8 cellular contexts compared by ENCODE assay signal in the genomic region with DNA sequence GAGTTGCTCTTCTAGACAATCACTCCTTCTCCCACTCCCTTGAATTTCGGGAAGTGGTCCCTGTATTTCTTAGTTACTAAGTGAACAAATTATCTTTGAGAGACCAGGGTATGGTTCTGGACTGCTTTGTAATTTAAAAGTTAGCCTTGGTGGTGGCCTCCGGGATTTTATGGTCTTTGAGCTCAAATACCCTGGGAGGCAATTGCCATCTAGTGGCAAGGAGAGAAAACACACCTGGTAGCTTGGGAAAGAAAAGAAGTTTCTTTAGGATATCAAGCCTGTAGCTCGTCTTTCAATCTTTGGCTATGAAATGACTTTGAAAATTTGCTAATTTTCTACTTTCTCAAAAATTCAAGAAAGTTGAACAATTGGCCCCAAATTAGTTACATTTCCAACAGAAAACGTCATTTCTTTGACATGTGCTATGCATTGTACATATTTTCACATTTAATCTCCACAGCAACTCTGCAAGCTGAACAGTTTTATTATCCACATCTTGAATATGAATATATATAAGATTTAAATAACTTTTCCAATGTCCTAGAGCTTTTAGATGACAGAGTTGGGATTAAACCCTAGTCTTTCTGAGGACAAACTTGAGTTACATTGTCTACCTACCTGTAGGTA. TPM values are rescaled to one million over a fixed set of nuclear protein-coding genes. Genes with fewer than 3 reads are reported as not detected.
A peak's percentile ranks its signal among the peaks of the same experiment; 100 is the strongest.
DNase-seq lines count a peak whose midpoint lies in the region; ATAC-seq, FAIRE-seq and TF ChIP-seq lines count a peak whose summit lies in the region.

No MANE protein-coding gene starts in this region.

- no peak overlapping the region for H4K91ac ChIP-seq in mesenchymal stem cell (ENCODE audit: low read length)

- H2BK5ac ChIP-seq in mesenchymal stem cell (ENCODE audit: low read depth, low read length, poor library complexity, severe bottlenecking) = no peak overlapping the region

- FAIRE-seq in GM18507 (lab: Jason Lieb, UNC) = peak; percentile 56

- H3K27ac Mint-ChIP-seq in Caco-2 (ENCODE audit: unreplicated experiment) = no peak overlapping the region
- no peak overlapping the region for H3K27ac Mint-ChIP-seq in stimulated activated memory B cell treated with anti-CD40 and anti-IgM and Interleukin-4, amounts not matched to agents 10 μg/mL and 1 μg/mL and 100 μg/mL, for 72 hours

- H3K4me3 ChIP-seq in Caco-2 (ENCODE audit: low read depth, low read length) (no peak overlapping the region), OCI-LY3 (ENCODE audit: low read length) (no peak overlapping the region; the same call in 1 of the 2 replicates), coronary artery (no peak overlapping the region), mesenchymal stem cell (ENCODE audit: insufficient read depth in 1 of 2, low read depth in 1 of 2, low read length in 2 of 2) (no peak overlapping the region)

- DNase-seq in Caco-2 (peak; percentile 55 to 68), GM18507 (ENCODE audit: extremely low spot score, insufficient read length, low read depth) (peak; percentile 11), coronary artery (ENCODE audit: low spot score) (no peak), mesenchymal stem cell (peak; percentile 64)
- no peak for DNase-seq in stimulated activated CD4-positive, alpha-beta T cell treated with anti-CD3 and anti-CD28 coated beads, Interleukin-12 subunit alpha, Interleukin-12 subunit beta, amount 100 ng/mL, for 4 hours

- H2BK15ac ChIP-seq in mesenchymal stem cell (ENCODE audit: low read depth, poor library complexity, severe bottlenecking) = no peak overlapping the region

- H3K23ac ChIP-seq in mesenchymal stem cell (ENCODE audit: low read length in 2 of 2) = no peak overlapping the region

- no peak overlapping the region for H3K4ac ChIP-seq in mesenchymal stem cell (ENCODE audit: low read depth in 1 of 2, low read length in 2 of 2)

- WGBS in mesenchymal stem cell = 0% methylated on average over 4 of the region's 4 CpGs

- peak; percentile 98 to 99 for TF ChIP-seq CTCF in Caco-2 (IDR thresholded peaks at IDR 0.05; ENCODE audit: insufficient read depth in 1 of 2, low read depth in 1 of 2, low read length in 1 of 2, severe bottlenecking in 1 of 2, unreplicated experiment in 1 of 2)
- TF ChIP-seq CTCF in OCI-LY3 (IDR thresholded peaks at IDR 0.05; ENCODE audit: low read depth, low read length) = peak; percentile 74
- peak; percentile 64 for TF ChIP-seq CTCF in coronary artery (IDR thresholded peaks at IDR 0.05)

- H3K79me2 ChIP-seq in OCI-LY3 (ENCODE audit: low read length) = no peaks in the 10 kb centered on the region

- H3K36me3 ChIP-seq in Caco-2 (ENCODE audit: control insufficient read depth, insufficient read depth, low read length) (no peaks in the 10 kb centered on the region), OCI-LY3 (replicated peaks; ENCODE audit: low read depth, low read length) (no peaks in the 10 kb centered on the region), mesenchymal stem cell (ENCODE audit: control insufficient read depth in 1 of 2, insufficient read depth in 2 of 2, low read depth in 1 of 2, low read length in 2 of 2) (no peaks in the 10 kb centered on the region)

- ATAC-seq in HG03432 (IDR thresholded peaks at IDR 0.05; ENCODE audit: unreplicated experiment) = peak; percentile 58
- ATAC-seq in stimulated activated memory B cell treated with anti-CD40 and anti-IgM and Interleukin-4, amounts not matched to agents 10 μg/mL and 1 μg/mL and 100 μg/mL, for 72 hours = no peak

- intact Hi-C loops in Caco-2 (cut with micrococcal nuclease; ENCODE audit: unreplicated experiment) = loop anchor here (1.0 to 10.0 kb wide), 12 partner anchors 53 to 804 kb away; partner anchors contain the start of gene MMP7

- H3K9me3 Mint-ChIP-seq in Caco-2 (ENCODE audit: unreplicated experiment) = no peaks in the 10 kb centered on the region
- H3K9me3 Mint-ChIP-seq in stimulated activated memory B cell treated with anti-CD40 and anti-IgM and Interleukin-4, amounts not matched to agents 10 μg/mL and 1 μg/mL and 100 μg/mL, for 72 hours = no peaks in the 10 kb centered on the region

- POLR2A ChIA-PET in Caco-2 (lab: Charles Lee) = interaction anchor here (0.5 to 0.6 kb wide), 2 partner anchors 92 to 141 kb away, joined by 3 to 4 read pairs; no protein-coding TSS in a partner anchor

- H3K14ac ChIP-seq in mesenchymal stem cell (ENCODE audit: low read length in 2 of 2) = no peak overlapping the region

- no peak overlapping the region for H2AK5ac ChIP-seq in mesenchymal stem cell (ENCODE audit: low read length, severe bottlenecking)

- CTCF ChIA-PET in Caco-2 (lab: Charles Lee) = interaction anchor here (0.6 to 1.8 kb wide), 40 partner anchors 9 to 806 kb away, joined by 3 to 45 read pairs (median 4); partner anchors contain the start of genes BIRC2, MMP10 and MMP20

- no peak overlapping the region for H4K8ac ChIP-seq in mesenchymal stem cell (ENCODE audit: low read length)

- H4K20me1 ChIP-seq in OCI-LY3 (ENCODE audit: insufficient read depth, low read length) = no peaks in the 10 kb centered on the region

- no peaks in the 10 kb centered on the region for H3K36me3 Mint-ChIP-seq in Caco-2 (ENCODE audit: insufficient read depth, unreplicated experiment)
- H3K36me3 Mint-ChIP-seq in stimulated activated memory B cell treated with anti-CD40 and anti-IgM and Interleukin-4, amounts not matched to agents 10 μg/mL and 1 μg/mL and 100 μg/mL, for 72 hours = no peaks in the 10 kb centered on the region

- H3K4me1 ChIP-seq in Caco-2 (0 out of 2 replicates have a peak, but pooled peaks cover 5% of the 10 kb centered on the region), OCI-LY3 (ENCODE audit: low read length) (no peaks in the 10 kb centered on the region), mesenchymal stem cell (ENCODE audit: control insufficient read depth, insufficient read depth, low read depth, low read length) (no peaks in the 10 kb centered on the region)

- no peak overlapping the region for H3K4me3 Mint-ChIP-seq in Caco-2 (ENCODE audit: unreplicated experiment)
- no peak overlapping the region for H3K4me3 Mint-ChIP-seq in stimulated activated memory B cell treated with anti-CD40 and anti-IgM and Interleukin-4, amounts not matched to agents 10 μg/mL and 1 μg/mL and 100 μg/mL, for 72 hours

- H2AFZ ChIP-seq in OCI-LY3 (ENCODE audit: low read depth, low read length) (0 out of 2 replicates have a peak overlapping the region, but pooled peaks have one; percentile 36), mesenchymal stem cell (ENCODE audit: low read depth, low read length) (no peak overlapping the region)

- peaks cover 6% of the 10 kb centered on the region for H3K4me1 Mint-ChIP-seq in Caco-2 (ENCODE audit: low read depth, unreplicated experiment)
- peaks cover 4% of the 10 kb centered on the region for H3K4me1 Mint-ChIP-seq in stimulated activated memory B cell treated with anti-CD40 and anti-IgM and Interleukin-4, amounts not matched to agents 10 μg/mL and 1 μg/mL and 100 μg/mL, for 72 hours

- H3K4me2 ChIP-seq in OCI-LY3 (ENCODE audit: low read length) = peak overlapping the region; percentile 56
- no peak overlapping the region for H3K4me2 ChIP-seq in mesenchymal stem cell (ENCODE audit: low read length, poor library complexity, severe bottlenecking)

- no peak overlapping the region for H2BK12ac ChIP-seq in mesenchymal stem cell (ENCODE audit: low read length in 2 of 2)

- peaks cover 5% of the 10 kb centered on the region for H3K27me3 Mint-ChIP-seq in Caco-2 (ENCODE audit: insufficient read depth, unreplicated experiment)
- H3K27me3 Mint-ChIP-seq in stimulated activated memory B cell treated with anti-CD40 and anti-IgM and Interleukin-4, amounts not matched to agents 10 μg/mL and 1 μg/mL and 100 μg/mL, for 72 hours = no peaks in the 10 kb centered on the region

- no peaks in the 10 kb centered on the region for H3K9me3 ChIP-seq in Caco-2
- H3K9me3 ChIP-seq in OCI-LY3 (ENCODE audit: insufficient read depth, low read length) = no peaks in the 10 kb centered on the region
- no peaks in the 10 kb centered on the region for H3K9me3 ChIP-seq in mesenchymal stem cell (ENCODE audit: control insufficient read depth, low read length)

- BruUV-seq in Caco-2 (replicated peaks; lab: Mats Ljungman, UMichigan) = no TSS peak

- H3K27ac ChIP-seq in OCI-LY3 (ENCODE audit: low read length) = no peak overlapping the region
- no peak overlapping the region for H3K27ac ChIP-seq in coronary artery
- H3K27ac ChIP-seq in mesenchymal stem cell (ENCODE audit: low read length, poor library complexity, severe bottlenecking) = no peak overlapping the region

- no peaks in the 10 kb centered on the region for H3K79me1 ChIP-seq in mesenchymal stem cell (replicated peaks; ENCODE audit: low read length, poor library complexity, severe bottlenecking)

- no peak overlapping the region for H3K18ac ChIP-seq in mesenchymal stem cell (ENCODE audit: low read depth in 1 of 2, low read length in 2 of 2)

- H3K9ac ChIP-seq in OCI-LY3 (ENCODE audit: low read length) (no peak overlapping the region), mesenchymal stem cell (ENCODE audit: low read length) (peak overlapping the region; percentile 13)

- no peak overlapping the region for H2BK120ac ChIP-seq in mesenchymal stem cell (ENCODE audit: low read depth, low read length)

- H3K27me3 ChIP-seq in Caco-2 (replicated peaks; ENCODE audit: control insufficient read depth, insufficient read depth, low read length) (no peaks in the 10 kb centered on the region), OCI-LY3 (ENCODE audit: low read depth, low read length) (no peaks in the 10 kb centered on the region), mesenchymal stem cell (ENCODE audit: control insufficient read depth in 1 of 2, insufficient read depth in 1 of 2, low read length in 2 of 2) (no peaks in the 10 kb centered on the region)

RNA-seq across cellular contexts. Expression of gene MMP27, which starts 39.1 kb away (rescaled TPM):
- total RNA-seq in Caco-2 (2022) = not detected in 2 replicates
- polyA plus RNA-seq in mesenchymal stem cell (2013, experiment 1 of 2) = not detected
- not detected for polyA plus RNA-seq in mesenchymal stem cell (2013, experiment 2 of 2)

RNA-seq across cellular contexts. Expression of gene MMP20, which starts 41.3 kb away (rescaled TPM):
- total RNA-seq in Caco-2 (2022) = not detected in 2 replicates
- polyA plus RNA-seq in mesenchymal stem cell (2013, experiment 1 of 2) = not detected
- polyA plus RNA-seq in mesenchymal stem cell (2013, experiment 2 of 2) = not detected

RNA-seq across cellular contexts. Expression of gene MMP8, which starts 58.3 kb away (rescaled TPM):
- not detected in 2 replicates for total RNA-seq in Caco-2 (2022)
- polyA plus RNA-seq in mesenchymal stem cell (2013, experiment 1 of 2) = 0.03 TPM
- 0.01 TPM for polyA plus RNA-seq in mesenchymal stem cell (2013, experiment 2 of 2)

Comparison
In these comparisons a context has a peak if more than half of its experiments do, and no peak if none do; other contexts are left out.
1. DNase-seq: peak in Caco-2 (2 of 2), GM18507 (single experiment) and mesenchymal stem cell (single experiment); none in coronary artery (single experiment) and stimulated activated CD4-positive, alpha-beta T cell treated with anti-CD3 and anti-CD28 coated beads, Interleukin-12 subunit alpha, Interleukin-12 subunit beta, amount 100 ng/mL, for 4 hours (single experiment).
2. Peak in every context shown above with its lines, with median percentiles within 50 percentile points of each other: CTCF ChIP-seq.